In the genomic region with DNA sequence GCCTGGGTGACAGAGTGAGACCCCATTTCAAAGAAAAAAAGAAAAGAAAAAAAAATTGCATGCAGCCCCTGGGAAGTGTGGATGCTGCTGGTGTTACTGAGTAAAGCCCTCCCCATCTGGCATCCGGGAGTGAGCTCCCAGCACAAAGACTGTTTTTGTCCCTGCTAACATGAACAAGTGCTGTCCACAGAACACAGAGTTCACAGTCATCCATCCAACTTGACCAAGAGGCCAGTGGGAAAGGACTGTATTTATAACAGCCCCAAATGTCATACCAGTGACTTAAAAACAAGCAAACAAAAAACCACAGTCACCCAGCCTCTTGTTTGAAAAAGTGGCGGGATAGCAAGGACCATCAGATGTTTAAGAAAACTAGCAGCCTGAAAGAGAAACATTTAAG, we compare ENCODE assay signal across 21 cellular contexts. TPM values are rescaled to one million over a fixed set of nuclear protein-coding genes. Genes with fewer than 3 reads are reported as not detected.
"Had no signal": no experiment of that assay in that cellular context is flagged by ENCODE, and none has a peak within 500 bp of the region (broad histone marks: within the 10 kb centered on the region; RNA-seq: fewer than 3 reads in every experiment).

No MANE protein-coding gene starts in this region.

- ATAC-seq: Panc1, SK-N-SH treated with all-trans-retinoic acid at 6 μM for 48 hours had no signal

- FAIRE-seq: HTR-8/SVneo had no signal

- DNase-seq: KBM-7, MM.1S, NCI-H1092 treated with DMSO at 0.1 percent for 48 hours, NCI-H1417, NCI-H1436 treated with DMSO at 0.1 percent for 48 hours, NCI-H1694, NCI-H187 treated with DMSO at 0.1 percent for 48 hours, NCI-H2029 treated with DMSO at 0.1 percent for 48 hours, NCI-H2171 treated with DMSO at 0.1 percent for 48 hours, NCI-H345, NCI-H524 treated with DMSO at 0.1 percent for 48 hours, NCI-H69, NCI-H774, SHP77, T-helper 1 cell had no signal

- H3K27ac ChIP-seq: HL-60, RWPE1 had no signal

RNA-seq across cellular contexts. Expression of a gene that starts 52.8 kb away (rescaled TPM):
- total RNA-seq: LHCN-M2 had no signal
